Comparison of ENCODE assay signal across 8 cellular contexts in the genomic region with DNA sequence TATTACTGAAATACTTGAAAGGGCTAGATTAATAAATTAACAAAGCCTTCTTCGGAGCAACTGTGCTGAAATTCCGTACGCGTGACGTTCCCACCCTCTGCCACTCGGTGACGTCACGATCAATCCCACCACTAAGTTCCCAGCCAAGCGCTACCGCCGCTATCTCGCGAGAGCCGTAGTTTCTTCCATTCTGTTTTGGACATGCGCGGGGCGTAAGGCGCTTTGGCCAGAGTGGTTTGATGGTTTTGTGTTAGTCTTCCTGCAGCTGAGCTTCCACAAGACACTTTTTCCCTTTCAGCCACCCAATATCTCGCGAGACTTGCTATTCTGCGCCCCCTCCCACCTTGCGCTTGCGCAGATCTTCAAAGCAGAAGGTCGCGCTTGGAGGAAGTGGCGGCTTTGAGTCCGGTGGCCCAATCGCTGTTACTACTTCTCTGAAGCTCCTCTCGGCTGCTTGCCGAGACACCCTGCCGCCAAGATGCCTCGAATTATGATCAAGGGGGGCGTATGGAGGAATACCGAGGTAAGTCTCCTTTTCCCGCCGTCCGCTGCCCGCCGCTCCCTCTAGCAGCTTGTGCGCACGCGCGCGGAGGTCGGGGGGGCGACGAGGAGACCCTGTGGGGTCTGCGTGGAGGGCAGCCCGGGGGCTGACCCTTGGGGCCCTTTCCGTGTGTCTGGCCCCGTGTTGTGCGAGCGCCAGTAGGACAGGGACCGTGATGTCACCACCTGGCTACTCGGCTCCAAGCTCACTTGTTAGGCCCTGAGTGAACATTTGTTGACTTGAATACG. TPM values are rescaled to one million over a fixed set of nuclear protein-coding genes. Genes with fewer than 3 reads are reported as not detected.
DNase-seq lines count a peak whose midpoint lies in the region; ATAC-seq and TF ChIP-seq lines count a peak whose summit lies in the region.

Gene CDC5L, plus strand, starts transcription at position 361 of the 789 bp plus-strand sequence. Its CDS starts 118 bp downstream, at position 479.

- peak within 1 kb of the TSS; percentile 93 for H3K27ac ChIP-seq in smooth muscle cell (ENCODE audit: low read depth)

- H3K27me3 ChIP-seq in smooth muscle cell (ENCODE audit: low read depth): no peaks in the 10 kb centered on the region

- H3F3A ChIP-seq in smooth muscle cell (ENCODE audit: low read depth): peaks cover 4% of the 10 kb centered on the region

- no peak for TF ChIP-seq CTCF in AG04449 (IDR thresholded peaks at IDR 0.05; ENCODE audit: insufficient read depth, low read length, missing control alignments)
- TF ChIP-seq CTCF in WTC11 (IDR thresholded peaks at IDR 0.05): no peak
- TF ChIP-seq CTCF in cardiac fibroblast (IDR thresholded peaks at IDR 0.05; ENCODE audit: low read depth, low read length): no peak
- TF ChIP-seq CTCF in smooth muscle cell (IDR thresholded peaks at IDR 0.05; ENCODE audit: borderline replicate concordance, insufficient read depth, poor library complexity, severe bottlenecking): no peak

- H3K9me3 ChIP-seq in smooth muscle cell (replicated peaks; ENCODE audit: low read depth): no peaks in the 10 kb centered on the region

- H3K36me3 ChIP-seq in smooth muscle cell (ENCODE audit: low read depth): peaks cover 5% of the 10 kb centered on the region

- H3K4me1 ChIP-seq in smooth muscle cell (ENCODE audit: low read depth): peaks cover 22% of the 10 kb centered on the region

- H3K27me3 Mint-ChIP-seq in WTC11 (ENCODE audit: low read depth): no peaks in the 10 kb centered on the region

- DNase-seq in AG04449 (ENCODE audit: low read depth, low spot score) (peak; percentile 97), NCI-H226 (peak; percentile 99), WTC11 (ENCODE audit: low spot score) (peak; percentile 88), cardiac fibroblast (ENCODE audit: low read depth in 2 of 2) (peak; percentile 99 to 100), iPS-NIHi7 (ENCODE audit: extremely low spot score) (peak; percentile 98), smooth muscle cell (lab: John Stamatoyannopoulos, UW; ENCODE audit: unreplicated experiment) (peak; percentile 92)

- peaks cover 24% of the 10 kb centered on the region for H3K4me1 Mint-ChIP-seq in WTC11

- H3K4me3 Mint-ChIP-seq in WTC11: peak within 1 kb of the TSS; percentile 88

- peaks cover 27% of the 10 kb centered on the region for H3K79me2 ChIP-seq in smooth muscle cell (ENCODE audit: low read depth)

- peak within 1 kb of the TSS; percentile 99 for H3K27ac Mint-ChIP-seq in WTC11

- WGBS in smooth muscle cell (ENCODE audit: low lambda C conversion rate): under 1% methylated on average over 56 of the region's 56 CpGs

- H3K4me3 ChIP-seq in AG04449 (ENCODE audit: low read depth, low read length) (peak within 1 kb of the TSS; percentile 91), cardiac fibroblast (replicated peaks in 1 of 2; ENCODE audit: low read depth in 2 of 2, low read length in 2 of 2) (peak within 1 kb of the TSS; percentile 87 to 89), smooth muscle cell (peak within 1 kb of the TSS; percentile 71)

- peaks cover 41% of the 10 kb centered on the region for H4K20me1 ChIP-seq in smooth muscle cell (ENCODE audit: low read depth)

- CTCF ChIA-PET in AG04449 (lab: Yijun Ruan, JAX) (interaction anchor here (1.4 kb wide), 1 partner anchor 16 kb away, joined by 3 read pairs; no protein-coding TSS in a partner anchor), WTC11 (lab: Charles Lee) (interaction anchor here (0.9 to 1.5 kb wide), 5 partner anchors 10 to 153 kb away, joined by 3 to 7 read pairs (median 3); partner anchors contain the start of genes AARS2 and TMEM151B)

- peak within 1 kb of the TSS; percentile 83 for H2AFZ ChIP-seq in smooth muscle cell (ENCODE audit: low read depth)

- H3K36me3 Mint-ChIP-seq in WTC11: peaks cover 21% of the 10 kb centered on the region

- peak within 1 kb of the TSS; percentile 96 for H3K9ac ChIP-seq in smooth muscle cell (ENCODE audit: low read depth)

- no peaks in the 10 kb centered on the region for H3K9me3 Mint-ChIP-seq in WTC11

- peak within 1 kb of the TSS; percentile 99 for H3K4me2 ChIP-seq in smooth muscle cell

- ATAC-seq in GM18907 (IDR thresholded peaks at IDR 0.05; ENCODE audit: unreplicated experiment): peak; percentile 87
- peak; percentile 90 for ATAC-seq in HG03159 (IDR thresholded peaks at IDR 0.05; ENCODE audit: unreplicated experiment)
- peak; percentile 94 for ATAC-seq in WTC11

- POLR2A ChIA-PET in AG04449 (lab: Yijun Ruan, JAX): interaction anchor here (0.6 to 1.3 kb wide), 2 partner anchors 14 to 22 kb away, joined by 3 to 4 read pairs; no protein-coding TSS in a partner anchor
- POLR2A ChIA-PET in WTC11 (lab: Charles Lee): interaction anchor here (0.9 kb wide), 1 partner anchor 131 kb away, joined by 3 read pairs; the partner anchor contains the start of gene SLC35B2

TF ChIP-seq in WTC11, 78 proteins besides CTCF, POLR2A, EP300 and RAD21 (continues in another document):
- TF ChIP-seq NFYB (CRISPR knock-in tag; conservative IDR thresholded peaks at IDR 0.05; ENCODE audit: low read depth) (no peak), RELA (CRISPR knock-in tag; IDR thresholded peaks at IDR 0.05; ENCODE audit: borderline replicate concordance) (no peak), USF2 (CRISPR knock-in tag; IDR thresholded peaks at IDR 0.05) (no peak), NR1H2 (CRISPR knock-in tag; IDR thresholded peaks at IDR 0.05) (no peak), FOXJ3 (CRISPR knock-in tag; IDR thresholded peaks at IDR 0.05; ENCODE audit: borderline replicate concordance) (no peak), ZNF423 (CRISPR knock-in tag; IDR thresholded peaks at IDR 0.05) (no peak), CREM (CRISPR knock-in tag; IDR thresholded peaks at IDR 0.05) (peak; percentile 70), ZNF671 (CRISPR knock-in tag; IDR thresholded peaks at IDR 0.05) (no peak), ZNF219 (CRISPR knock-in tag; IDR thresholded peaks at IDR 0.05; ENCODE audit: borderline replicate concordance) (no peak), NR3C1 (CRISPR knock-in tag; conservative IDR thresholded peaks at IDR 0.05; ENCODE audit: low read depth) (no peak), PRDM15 (CRISPR knock-in tag; IDR thresholded peaks at IDR 0.05) (no peak), MYBL2 (CRISPR knock-in tag; IDR thresholded peaks at IDR 0.05) (peak; percentile 24; the same call in 1 of the 2 replicates), CREB1 (CRISPR knock-in tag; IDR thresholded peaks at IDR 0.05) (peak; percentile 51), STAT6 (CRISPR knock-in tag; conservative IDR thresholded peaks at IDR 0.05; ENCODE audit: low read depth) (no peak), TEAD4 (CRISPR knock-in tag; IDR thresholded peaks at IDR 0.05) (no peak), HMGA2 (CRISPR knock-in tag; IDR thresholded peaks at IDR 0.05) (no peak), NFATC4 (CRISPR knock-in tag; IDR thresholded peaks at IDR 0.05) (no peak)

RNA-seq across cellular contexts. Expression of gene CDC5L, which starts in this region (rescaled TPM):
- total RNA-seq in WTC11 (2021) (23.5 to 24.6 TPM (median 24.0 TPM) in 3 replicates), smooth muscle cell (27.5 and 29.7 TPM in 2 replicates)
- polyA plus RNA-seq in smooth muscle cell: 12.5 and 14.3 TPM in 2 replicates

Comparison
In these comparisons a context has a peak if more than half of its experiments do, and no peak if none do; other contexts are left out.
1. Peak in every context shown above with its lines: DNase-seq, ATAC-seq, H3K4me3 ChIP-seq and H3K27ac ChIP-seq.